ENCODE assay signal across 25 cellular contexts in genomic region chr7:98935811-98936210, GRCh38. TPM values are rescaled to one million over a fixed set of nuclear protein-coding genes. Genes with fewer than 3 reads are reported as not detected.
DNase-seq lines count a peak whose midpoint lies in the region; ATAC-seq and TF ChIP-seq lines count a peak whose summit lies in the region.
"Had no signal": no experiment of that assay in that cellular context is flagged by ENCODE, and none has a peak within 500 bp of the region (broad histone marks: within the 10 kb centered on the region; RNA-seq: fewer than 3 reads in every experiment).

No MANE protein-coding gene starts in this region.

- peaks cover 8% of the 10 kb centered on the region for H3K36me3 Mint-ChIP-seq in activated naive CD8-positive, alpha-beta T cell
- peaks cover 57% of the 10 kb centered on the region for H3K36me3 Mint-ChIP-seq in activated naive CD8-positive, alpha-beta T cell treated with anti-CD3 and anti-CD28 coated beads, Interleukin-2, amount 50 U/mL, for 24 hours (ENCODE audit: low read depth)
- peaks cover 43% of the 10 kb centered on the region for H3K36me3 Mint-ChIP-seq in memory B cell
- peaks cover 64% of the 10 kb centered on the region for H3K36me3 Mint-ChIP-seq in T-helper 2 cell treated with Interferon-gamma antibody and Interleukin-4, amounts not matched to agents 5 μg/mL and 100 μg/mL, for 36 hours (ENCODE audit: low read depth)

- no peak for TF ChIP-seq CTCF in lower lobe of right lung (IDR thresholded peaks at IDR 0.05)

- no peak overlapping the region for H3K4me3 Mint-ChIP-seq in activated naive CD8-positive, alpha-beta T cell
- H3K4me3 Mint-ChIP-seq in activated naive CD8-positive, alpha-beta T cell treated with anti-CD3 and anti-CD28 coated beads, Interleukin-2, amount 50 U/mL, for 24 hours: no peak overlapping the region
- H3K4me3 Mint-ChIP-seq in memory B cell: no peak overlapping the region
- no peak overlapping the region for H3K4me3 Mint-ChIP-seq in T-helper 2 cell treated with Interferon-gamma antibody and Interleukin-4, amounts not matched to agents 5 μg/mL and 100 μg/mL, for 36 hours
- H3K4me3 Mint-ChIP-seq: naive thymus-derived CD8-positive, alpha-beta T cell had no signal

- no peaks in the 10 kb centered on the region for H3K9me3 ChIP-seq in lower lobe of right lung
- H3K9me3 ChIP-seq: A549, esophagus squamous epithelium, pancreas, right lobe of liver, upper lobe of left lung had no signal

- no peak for DNase-seq in activated naive CD8-positive, alpha-beta T cell treated with anti-CD3 and anti-CD28 coated beads, Interleukin-2, amount 50 U/mL, for 24 hours
- DNase-seq in astrocyte of the hippocampus (ENCODE audit: low read depth, low spot score): peak; percentile 16
- no peak for DNase-seq in memory B cell (ENCODE audit: low spot score in 2 of 2)
- no peak for DNase-seq in AML-193 (lab: John Stamatoyannopoulos, UW)
- no peak for DNase-seq in T-helper 2 cell treated with Interferon-gamma antibody and Interleukin-4, amounts not matched to agents 5 μg/mL and 100 μg/mL, for 36 hours (ENCODE audit: low spot score)
- DNase-seq in NK-92 treated with Interleukin-12 subunit alpha and Interleukin-12 subunit beta, amount 100 ng/mL, for 24 hours (lab: John Stamatoyannopoulos, UW): no peak
- DNase-seq in lower lobe of right lung: no peak
- DNase-seq: activated naive CD4-positive, alpha-beta T cell; C1 segment of cervical spinal cord; cerebellar nuclear complex; effector CD8-positive, alpha-beta T cell; esophagus squamous epithelium; head of caudate nucleus; left cardiac atrium; mesendoderm; naive thymus-derived CD8-positive, alpha-beta T cell; NCI-H1417 treated with DMSO at 0.1 percent for 48 hours; NCI-H524; pancreas; right lobe of liver; stimulated activated CD4-positive, alpha-beta T cell treated with anti-CD3 and anti-CD28 coated beads, Interleukin-15, amount 100 ng/mL, for 24 hours; upper lobe of left lung; WERI-Rb-1 had no signal

- no peaks in the 10 kb centered on the region for H3K27me3 Mint-ChIP-seq in activated naive CD8-positive, alpha-beta T cell
- H3K27me3 Mint-ChIP-seq in activated naive CD8-positive, alpha-beta T cell treated with anti-CD3 and anti-CD28 coated beads, Interleukin-2, amount 50 U/mL, for 24 hours: no peaks in the 10 kb centered on the region
- H3K27me3 Mint-ChIP-seq in memory B cell: no peaks in the 10 kb centered on the region
- no peaks in the 10 kb centered on the region for H3K27me3 Mint-ChIP-seq in T-helper 2 cell treated with Interferon-gamma antibody and Interleukin-4, amounts not matched to agents 5 μg/mL and 100 μg/mL, for 36 hours (ENCODE audit: low read depth)
- H3K27me3 Mint-ChIP-seq: naive thymus-derived CD8-positive, alpha-beta T cell had no signal

- H3K9me3 Mint-ChIP-seq in activated naive CD8-positive, alpha-beta T cell (ENCODE audit: low read depth): no peaks in the 10 kb centered on the region
- H3K9me3 Mint-ChIP-seq in activated naive CD8-positive, alpha-beta T cell treated with anti-CD3 and anti-CD28 coated beads, Interleukin-2, amount 50 U/mL, for 24 hours: no peaks in the 10 kb centered on the region
- H3K9me3 Mint-ChIP-seq in memory B cell: no peaks in the 10 kb centered on the region
- H3K9me3 Mint-ChIP-seq in T-helper 2 cell treated with Interferon-gamma antibody and Interleukin-4, amounts not matched to agents 5 μg/mL and 100 μg/mL, for 36 hours: no peaks in the 10 kb centered on the region
- H3K9me3 Mint-ChIP-seq: naive thymus-derived CD8-positive, alpha-beta T cell had no signal

- no peak overlapping the region for H3K27ac ChIP-seq in lower lobe of right lung
- H3K27ac ChIP-seq: A549, esophagus squamous epithelium, pancreas, right lobe of liver, upper lobe of left lung, WERI-Rb-1 had no signal

- intact Hi-C loops in lower lobe of right lung (cut with DNase I): no loop called here

- H3K4me3 ChIP-seq in lower lobe of right lung: no peak overlapping the region
- H3K4me3 ChIP-seq: A549, esophagus squamous epithelium, pancreas, right lobe of liver, upper lobe of left lung had no signal

- H3K27me3 ChIP-seq in lower lobe of right lung (ENCODE audit: low read depth): no peaks in the 10 kb centered on the region
- H3K27me3 ChIP-seq: esophagus squamous epithelium, pancreas, right lobe of liver, upper lobe of left lung had no signal

- no peaks in the 10 kb centered on the region for H3K4me1 ChIP-seq in lower lobe of right lung
- H3K4me1 ChIP-seq: A549, esophagus squamous epithelium, pancreas, right lobe of liver, upper lobe of left lung had no signal

- H3K4me1 Mint-ChIP-seq in activated naive CD8-positive, alpha-beta T cell (ENCODE audit: low read depth): peaks cover 5% of the 10 kb centered on the region
- H3K4me1 Mint-ChIP-seq in activated naive CD8-positive, alpha-beta T cell treated with anti-CD3 and anti-CD28 coated beads, Interleukin-2, amount 50 U/mL, for 24 hours: peaks cover 5% of the 10 kb centered on the region
- H3K4me1 Mint-ChIP-seq in memory B cell: peaks cover 14% of the 10 kb centered on the region
- H3K4me1 Mint-ChIP-seq in T-helper 2 cell treated with Interferon-gamma antibody and Interleukin-4, amounts not matched to agents 5 μg/mL and 100 μg/mL, for 36 hours (ENCODE audit: low read depth): no peaks in the 10 kb centered on the region

- no peak for ATAC-seq in activated naive CD8-positive, alpha-beta T cell treated with anti-CD3 and anti-CD28 coated beads, Interleukin-2, amount 50 U/mL, for 24 hours
- no peak for ATAC-seq in memory B cell (ENCODE audit: low read depth)
- ATAC-seq in lower lobe of right lung: no peak
- ATAC-seq: A549; naive thymus-derived CD8-positive, alpha-beta T cell; pancreas; right lobe of liver had no signal

- peak overlapping the region; percentile 54 for H3K27ac Mint-ChIP-seq in activated naive CD8-positive, alpha-beta T cell
- no peak overlapping the region for H3K27ac Mint-ChIP-seq in activated naive CD8-positive, alpha-beta T cell treated with anti-CD3 and anti-CD28 coated beads, Interleukin-2, amount 50 U/mL, for 24 hours
- H3K27ac Mint-ChIP-seq in memory B cell: peak overlapping the region; percentile 86
- no peak overlapping the region for H3K27ac Mint-ChIP-seq in T-helper 2 cell treated with Interferon-gamma antibody and Interleukin-4, amounts not matched to agents 5 μg/mL and 100 μg/mL, for 36 hours

- H3K36me3 ChIP-seq in lower lobe of right lung: peaks cover 100% of the 10 kb centered on the region

RNA-seq across cellular contexts. Expression of gene TRRAP, which starts 57.5 kb away (rescaled TPM):
- 38.5 TPM for total RNA-seq in lower lobe of right lung

Comparison
In these comparisons a context has a peak if more than half of its experiments do, and no peak if none do; other contexts are left out.
1. H3K27ac Mint-ChIP-seq: peak in activated naive CD8-positive, alpha-beta T cell (single experiment) and memory B cell (single experiment); none in activated naive CD8-positive, alpha-beta T cell treated with anti-CD3 and anti-CD28 coated beads, Interleukin-2, amount 50 U/mL, for 24 hours (single experiment) and T-helper 2 cell treated with Interferon-gamma antibody and Interleukin-4, amounts not matched to agents 5 μg/mL and 100 μg/mL, for 36 hours (single experiment).